ENCODE assay signal across 15 cellular contexts in the genomic region with DNA sequence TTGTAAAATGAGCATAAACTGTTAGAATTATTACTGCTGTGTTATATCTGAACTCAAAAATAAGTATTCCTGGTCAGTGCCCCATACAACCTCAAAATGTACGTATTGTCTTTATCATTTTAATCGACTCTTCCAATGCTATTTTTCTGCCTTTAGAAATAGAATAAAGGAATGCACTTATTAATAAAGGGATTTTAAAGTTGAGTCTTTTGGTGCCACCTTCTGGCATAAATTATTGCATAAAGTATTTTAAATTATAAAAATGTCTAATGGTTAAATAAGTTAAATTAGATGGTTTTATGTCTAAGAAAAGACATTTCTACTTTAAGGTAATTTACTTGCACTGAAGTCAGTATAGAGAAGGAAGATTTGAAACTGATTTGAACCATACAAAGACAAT.
DNase-seq lines count a peak whose midpoint lies in the region; ATAC-seq and TF ChIP-seq lines count a peak whose summit lies in the region.
"Had no signal": no experiment of that assay in that cellular context is flagged by ENCODE, and none has a peak within 500 bp of the region (broad histone marks: within the 10 kb centered on the region; RNA-seq: fewer than 3 reads in every experiment).

No MANE protein-coding gene starts in this region.

- TF ChIP-seq CTCF in neural cell (IDR thresholded peaks at IDR 0.05; ENCODE audit: poor library complexity, severe bottlenecking) (peak; percentile 60), heart left ventricle (IDR thresholded peaks at IDR 0.05) (peak in 5 of 12 donors; percentile 7 to 23 (median 7))

- no peaks in the 10 kb centered on the region for H3K79me2 ChIP-seq in neural cell (replicated peaks; ENCODE audit: insufficient read depth, low read length)

- H3K27ac ChIP-seq in neural cell (ENCODE audit: low read length) (no peak overlapping the region), substantia nigra (ENCODE audit: low read depth, low read length, poor library complexity, severe bottlenecking) (no peak overlapping the region), heart left ventricle (no peak overlapping the region)

- H3K9ac ChIP-seq in adipocyte (ENCODE audit: low read length): no peak overlapping the region
- no peak overlapping the region for H3K9ac ChIP-seq in neural cell (ENCODE audit: low read length)

- no peak for TF ChIP-seq POLR2A in heart left ventricle (IDR thresholded peaks at IDR 0.05)

- peaks cover 12% of the 10 kb centered on the region for H3K4me1 ChIP-seq in adipocyte (ENCODE audit: control insufficient read depth, insufficient read depth, low read length)
- no peaks in the 10 kb centered on the region for H3K4me1 ChIP-seq in heart left ventricle

- intact Hi-C loops in heart left ventricle (cut with DNase I): loop anchor here in 3 of 10 donors (5.0 to 10.0 kb wide), 3 partner anchors 443 to 453 kb away; no protein-coding TSS in a partner anchor

- DNase-seq in DMS53 (lab: John Stamatoyannopoulos, UW): peak; percentile 36
- DNase-seq in DMS53 treated with DMSO at 0.1 percent for 48 hours (lab: John Stamatoyannopoulos, UW; ENCODE audit: unreplicated experiment): no peak
- DNase-seq in KG1 (lab: John Stamatoyannopoulos, UW): peak; percentile 6
- peak; percentile 39 for DNase-seq in adipocyte (ENCODE audit: low read depth)
- DNase-seq in substantia nigra (lab: John Stamatoyannopoulos, UW): no peak
- no peak for DNase-seq in heart left ventricle
- DNase-seq: activated CD8-positive, alpha-beta memory T cell treated with anti-CD3 and anti-CD28 coated beads for 24 hours; activated naive CD8-positive, alpha-beta T cell treated with anti-CD3 and anti-CD28 coated beads for 36 hours; effector CD4-positive, alpha-beta T cell; GF-D8; natural killer cell; NCI-H2227 treated with DMSO at 0.1 percent for 48 hours; T-cell had no signal

- H3K4me2 ChIP-seq in neural cell (ENCODE audit: low read length): no peak overlapping the region

- H4K20me1 ChIP-seq in neural cell (ENCODE audit: insufficient read depth): no peaks in the 10 kb centered on the region

- no peak overlapping the region for H3K4me3 ChIP-seq in adipocyte (ENCODE audit: low read length)
- no peak overlapping the region for H3K4me3 ChIP-seq in neural cell (ENCODE audit: low read length)
- H3K4me3 ChIP-seq in heart left ventricle: no peak overlapping the region

- no peaks in the 10 kb centered on the region for H3F3A ChIP-seq in neural cell (ENCODE audit: insufficient read depth, low read length, poor library complexity, severe bottlenecking)

- no peak for TF ChIP-seq EP300 in neural cell (conservative IDR thresholded peaks at IDR 0.05; ENCODE audit: poor library complexity, severe bottlenecking)

- H3K9me3 ChIP-seq in adipocyte (ENCODE audit: control insufficient read depth, low read length): no peaks in the 10 kb centered on the region
- H3K9me3 ChIP-seq in neural cell (ENCODE audit: low read length): no peaks in the 10 kb centered on the region
- H3K9me3 ChIP-seq in heart left ventricle: no peaks in the 10 kb centered on the region

- 42 to 63% (median 54%) methylated on average over 2 of the region's 2 CpGs for WGBS in heart left ventricle, 4 donors

- no peak for ATAC-seq in heart left ventricle
- ATAC-seq in HG02884 (IDR thresholded peaks at IDR 0.05; ENCODE audit: unreplicated experiment): no peak
- ATAC-seq: natural killer cell, T-cell had no signal

- H3K27me3 ChIP-seq in adipocyte (replicated peaks; ENCODE audit: control insufficient read depth, insufficient read depth, low read length) (no peaks in the 10 kb centered on the region), neural cell (ENCODE audit: insufficient read depth, low read depth, low read length) (no peaks in the 10 kb centered on the region), heart left ventricle (no peaks in the 10 kb centered on the region)

- H3K36me3 ChIP-seq in adipocyte (ENCODE audit: control insufficient read depth, insufficient read depth, low read length, severe bottlenecking) (no peaks in the 10 kb centered on the region), neural cell (ENCODE audit: insufficient read depth, low read length) (no peaks in the 10 kb centered on the region), heart left ventricle (no peaks in the 10 kb centered on the region)

- H2AFZ ChIP-seq in neural cell (ENCODE audit: low read depth, low read length): no peak overlapping the region

- no peaks in the 10 kb centered on the region for H3K9me2 ChIP-seq in neural cell (ENCODE audit: insufficient read depth, low read length)

- TF ChIP-seq RAD21 in neural cell (conservative IDR thresholded peaks at IDR 0.05): peak; percentile 66

TF ChIP-seq in neural cell, 6 proteins besides CTCF, POLR2A, EP300 and RAD21:
- TF ChIP-seq MXI1 (conservative IDR thresholded peaks at IDR 0.05; ENCODE audit: poor library complexity, severe bottlenecking) (no peak), SMC3 (conservative IDR thresholded peaks at IDR 0.05; ENCODE audit: poor library complexity) (peak; percentile 71)
TF ChIP-seq in neural cell: peak in this region for 1.

Comparison
In these comparisons a context has a peak if more than half of its experiments do, and no peak if none do; other contexts are left out.
1. DNase-seq: peak in DMS53 (single experiment), KG1 (single experiment) and adipocyte (single experiment); none in DMS53 treated with DMSO at 0.1 percent for 48 hours (single experiment), substantia nigra (0 of 49) and heart left ventricle (0 of 5).